Comparison of ENCODE assay signal across 28 cellular contexts in genomic region chr12:19044877-19045276, GRCh38.
"Had no signal": no experiment of that assay in that cellular context is flagged by ENCODE, and none has a peak within 500 bp of the region (broad histone marks: within the 10 kb centered on the region; RNA-seq: fewer than 3 reads in every experiment).

No MANE protein-coding gene starts in this region.

- H3K9ac ChIP-seq: KMS-11 had no signal

- H3K4me1 Mint-ChIP-seq: activated B cell treated with CpG ODN at 0.5 μM for 24 hours; activated CD4-positive, alpha-beta T cell treated with anti-CD3 and anti-CD28 coated beads, Interleukin-2, amount 10 ng/mL, durations not matched to agents 24 days and 14 days; activated T-helper 17 cell treated with anti-CD3 and anti-CD28 coated beads, Interleukin-2, amount 50 U/mL, for 72 hours; T-cell had no signal

- H3K27ac ChIP-seq: KMS-11 had no signal

- H3K27me3 Mint-ChIP-seq: activated B cell treated with CpG ODN at 0.5 μM for 24 hours; activated CD4-positive, alpha-beta T cell treated with anti-CD3 and anti-CD28 coated beads, Interleukin-2, amount 10 ng/mL, durations not matched to agents 24 days and 14 days; brain had no signal

- H3K4me3 Mint-ChIP-seq: activated B cell treated with CpG ODN at 0.5 μM for 24 hours; activated CD4-positive, alpha-beta memory T cell treated with anti-CD3 and anti-CD28 coated beads for 36 hours; activated CD4-positive, alpha-beta T cell treated with anti-CD3 and anti-CD28 coated beads, Interleukin-2, amount 10 ng/mL, durations not matched to agents 24 days and 14 days; activated naive CD4-positive, alpha-beta T cell treated with anti-CD3 and anti-CD28 coated beads for 36 hours; activated naive CD8-positive, alpha-beta T cell; activated T-helper 17 cell treated with anti-CD3 and anti-CD28 coated beads, Interleukin-2, amount 50 U/mL, for 72 hours; brain; T-cell had no signal

- H3K27ac Mint-ChIP-seq: activated B cell treated with CpG ODN at 0.5 μM for 24 hours; activated CD4-positive, alpha-beta memory T cell treated with anti-CD3 and anti-CD28 coated beads for 36 hours; activated CD4-positive, alpha-beta T cell treated with anti-CD3 and anti-CD28 coated beads, Interleukin-2, amount 10 ng/mL, durations not matched to agents 24 days and 14 days; activated naive CD4-positive, alpha-beta T cell treated with anti-CD3 and anti-CD28 coated beads for 36 hours; activated naive CD8-positive, alpha-beta T cell; activated T-helper 17 cell treated with anti-CD3 and anti-CD28 coated beads, Interleukin-2, amount 50 U/mL, for 72 hours; T-cell had no signal

- H3K9me3 Mint-ChIP-seq: activated CD4-positive, alpha-beta memory T cell treated with anti-CD3 and anti-CD28 coated beads for 36 hours; activated CD4-positive, alpha-beta T cell treated with anti-CD3 and anti-CD28 coated beads, Interleukin-2, amount 10 ng/mL, durations not matched to agents 24 days and 14 days; activated naive CD4-positive, alpha-beta T cell treated with anti-CD3 and anti-CD28 coated beads for 36 hours; activated T-helper 17 cell treated with anti-CD3 and anti-CD28 coated beads, Interleukin-2, amount 50 U/mL, for 72 hours had no signal

- H3K36me3 Mint-ChIP-seq: activated CD4-positive, alpha-beta memory T cell treated with anti-CD3 and anti-CD28 coated beads for 36 hours; activated naive CD8-positive, alpha-beta T cell; brain; T-cell had no signal

- H3K4me2 ChIP-seq: KMS-11 had no signal

- DNase-seq: activated B cell treated with CpG ODN at 0.5 μM for 24 hours; activated CD4-positive, alpha-beta memory T cell treated with anti-CD3 and anti-CD28 coated beads for 36 hours; activated CD4-positive, alpha-beta T cell treated with anti-CD3 and anti-CD28 coated beads for 1 hour; activated CD4-positive, alpha-beta T cell treated with anti-CD3 and anti-CD28 coated beads, Interleukin-2, amount 10 ng/mL, durations not matched to agents 24 days and 14 days; activated CD8-positive, alpha-beta memory T cell treated with anti-CD3 and anti-CD28 coated beads for 24 hours; activated gamma-delta T cell; activated naive CD4-positive, alpha-beta T cell treated with anti-CD3 and anti-CD28 coated beads for 36 hours; activated T-cell treated with anti-CD3 and anti-CD28 coated beads for 4 hours; activated T-cell treated with anti-CD3 and anti-CD28 coated beads, Interleukin-2, amount 50 U/mL, for 48 hours; amygdala; MV-4-11; NCI-H1092 treated with DMSO at 0.1 percent for 48 hours; NCI-H1417 treated with DMSO at 0.1 percent for 48 hours; NCI-H1694; NCI-H2029; NCI-H2107; NCI-H2171 treated with DMSO at 0.1 percent for 48 hours; NCI-H226; NCI-H510A; NCI-H526 treated with DMSO at 0.1 percent for 48 hours; SIG-M5; T-cell; T-helper 2 cell; T1000 had no signal
